Comparison of ENCODE assay signal across 8 cellular contexts in the genomic region with DNA sequence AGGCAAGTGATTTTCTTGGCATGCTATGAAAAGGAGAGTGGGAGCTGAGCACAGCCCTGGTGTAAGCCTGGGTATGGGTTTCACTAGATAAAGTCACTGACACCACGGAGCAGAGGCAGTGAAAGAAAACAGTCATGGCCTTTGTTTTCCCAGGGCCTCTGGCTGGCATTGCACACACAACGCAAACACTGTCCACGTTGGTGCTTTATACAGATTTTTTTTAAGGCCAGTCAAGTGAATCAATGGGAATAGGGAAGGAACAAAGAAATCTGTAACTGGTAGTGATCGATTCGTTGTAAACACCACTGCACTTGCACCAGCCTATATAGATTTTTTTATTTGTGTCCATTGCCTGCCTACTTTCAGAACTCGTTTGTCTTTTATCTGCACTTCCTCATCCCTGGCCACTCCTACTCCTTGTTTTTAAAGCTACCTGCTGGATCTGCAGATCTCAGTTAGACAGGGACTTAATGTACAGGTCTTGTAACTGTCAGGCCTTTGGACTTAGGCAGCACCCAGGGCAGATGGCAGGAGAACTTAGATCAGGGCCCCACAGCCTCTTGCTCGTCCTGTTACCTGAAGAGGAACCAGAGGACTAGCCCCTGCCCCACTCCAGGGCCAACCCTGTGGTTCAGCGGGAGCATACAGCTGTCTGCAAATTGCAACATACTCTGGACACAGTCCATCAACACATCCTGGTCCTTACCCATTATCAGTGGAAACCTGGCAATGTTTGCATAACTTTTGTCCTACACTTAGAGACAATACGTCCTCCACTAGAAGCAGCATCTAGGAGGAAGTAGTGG. TPM values are rescaled to one million over a fixed set of nuclear protein-coding genes. Genes with fewer than 3 reads are reported as not detected.
A peak's percentile ranks its signal among the peaks of the same experiment; 100 is the strongest.
DNase-seq lines count a peak whose midpoint lies in the region; ATAC-seq and TF ChIP-seq lines count a peak whose summit lies in the region.

No MANE protein-coding gene starts in this region.

- H3K9me3 ChIP-seq in left lung (no peaks in the 10 kb centered on the region), transverse colon (no peaks in the 10 kb centered on the region)

- H3K27ac ChIP-seq in left lung (peak overlapping the region; percentile 61 to 86), transverse colon (peak overlapping the region; percentile 79 to 88 (median 83))

- no peak for TF ChIP-seq EP300 in transverse colon (IDR thresholded peaks at IDR 0.05; ENCODE audit: low read depth)

- in situ Hi-C loops in transverse colon (cut with MboI; ENCODE audit: low pct_ligation_motif_present in 1 of 4, low pct_unique_long_range_greater_than_20kb in 1 of 4, low sequenced_read_pairs in 3 of 4) = loop anchor here in 2 of 4 donors (25.0 kb wide), 1 partner anchor 232 kb away; a partner anchor contains a TSS

- H3K4me1 ChIP-seq in left lung (peaks cover 12 to 51% of the 10 kb centered on the region in 2 donors), transverse colon (peaks cover 4 to 47% (median 27%) of the 10 kb centered on the region in 4 donors)

- H3K4me3 ChIP-seq in left lung (no peak overlapping the region), transverse colon (peak overlapping the region in 1 of 4 donors; percentile 13)

- intact Hi-C loops in left lung (cut with DNase I) = no loop called here
- intact Hi-C loops in transverse colon (cut with DNase I; ENCODE audit: low total_unique reads) = no loop called here

- H3K27me3 ChIP-seq in left lung (no peaks in the 10 kb centered on the region), transverse colon (no peaks in the 10 kb centered on the region)

- no peaks in the 10 kb centered on the region for H3K36me3 ChIP-seq in left lung
- no peaks in the 10 kb centered on the region for H3K36me3 ChIP-seq in transverse colon

- DNase-seq in C1 segment of cervical spinal cord (lab: John Stamatoyannopoulos, UW) = peak in 11 of 14 donors; percentile 7 to 67 (median 56)
- DNase-seq in NCI-H2196 (lab: John Stamatoyannopoulos, UW; ENCODE audit: unreplicated experiment) = peak; percentile 64
- DNase-seq in brain pericyte (ENCODE audit: low read depth, low spot score) = peak; percentile 24
- peak; percentile 49 to 79 for DNase-seq in left lung
- peak; percentile 72 for DNase-seq in transverse colon
- DNase-seq in activated T-cell treated with anti-CD3 and anti-CD28 coated beads, Interleukin-2, amount 50 U/mL, for 48 hours = no peak
- DNase-seq in DMS79 treated with DMSO at 0.1 percent for 48 hours (lab: John Stamatoyannopoulos, UW) = no peak
- no peak for DNase-seq in NK-92 (lab: John Stamatoyannopoulos, UW; ENCODE audit: unreplicated experiment)

- peak; percentile 48 for TF ChIP-seq POLR2A in transverse colon (IDR thresholded peaks at IDR 0.05)

- peak; percentile 59 for ATAC-seq in left lung

- 34 to 48% methylated on average over 3 to 9 of the region's 9 CpGs for WGBS in transverse colon (ENCODE audit: low coverage in 1 of 2), 2 donors

- TF ChIP-seq CTCF in left lung (IDR thresholded peaks at IDR 0.05) (no peak), transverse colon (IDR thresholded peaks at IDR 0.05) (peak in 1 of 5 experiments; percentile 16)

RNA-seq across cellular contexts. Expression of a gene that starts 10.6 kb away (rescaled TPM):
- not detected for total RNA-seq in left lung
- total RNA-seq in transverse colon = 100 to 1,000 TPM in 3 of 4 donors, under 1 TPM in 1; 0.80 to 488 (median 131) TPM

RNA-seq across cellular contexts. Expression of a gene that starts 34.2 kb away (rescaled TPM):
- total RNA-seq in left lung = 100 to 1,000 TPM in 1 of 2 donors, 10 to 100 TPM in 1; 74.4 to 124 TPM
- total RNA-seq in transverse colon = 100 to 1,000 TPM in 3 of 4 donors, 10 to 100 TPM in 1; 92.0 to 488 (median 105) TPM

RNA-seq across cellular contexts. Expression of a gene that starts 52.7 kb away (rescaled TPM):
- total RNA-seq in left lung (10 to 100 TPM; 30.0 to 34.8 TPM), transverse colon (10 to 100 TPM; 13.5 to 32.1 (median 20.4) TPM)

Comparison
In these comparisons a context has a peak if more than half of its experiments do, and no peak if none do; other contexts are left out.
1. DNase-seq: peak in C1 segment of cervical spinal cord (11 of 14), NCI-H2196 (single experiment), brain pericyte (single experiment), left lung (2 of 2) and transverse colon (single experiment); none in activated T-cell treated with anti-CD3 and anti-CD28 coated beads, Interleukin-2, amount 50 U/mL, for 48 hours (0 of 2), DMS79 treated with DMSO at 0.1 percent for 48 hours (single experiment) and NK-92 (single experiment).